In the genomic region with DNA sequence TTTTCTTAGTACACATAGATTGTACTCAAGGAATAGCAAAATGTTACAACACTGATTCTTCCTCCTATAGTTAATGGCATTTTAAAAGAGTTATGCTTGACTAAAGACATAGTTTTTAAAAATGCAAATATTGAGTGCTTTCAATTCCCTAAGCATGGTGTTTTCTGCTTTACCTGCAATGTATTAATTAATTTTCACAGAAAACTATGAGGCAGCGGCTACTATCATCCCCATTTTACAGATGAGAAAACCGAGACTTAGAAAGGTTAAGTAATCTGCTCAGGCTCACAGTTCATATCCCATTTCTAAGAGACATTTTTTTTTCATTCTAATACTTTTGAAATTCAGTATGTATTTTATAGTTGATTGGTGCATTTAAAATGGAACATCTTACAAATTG, we compare ENCODE assay signal across 14 cellular contexts. TPM values are rescaled to one million over a fixed set of nuclear protein-coding genes. Genes with fewer than 3 reads are reported as not detected.
A peak's percentile ranks its signal among the peaks of the same experiment; 100 is the strongest.
DNase-seq lines count a peak whose midpoint lies in the region; ATAC-seq and TF ChIP-seq lines count a peak whose summit lies in the region.
"Had no signal": no experiment of that assay in that cellular context is flagged by ENCODE, and none has a peak within 500 bp of the region (broad histone marks: within the 10 kb centered on the region; RNA-seq: fewer than 3 reads in every experiment).

No MANE protein-coding gene starts in this region.

- peak overlapping the region in 47 of 59 donors; percentile 5 to 93 (median 82) for H3K27ac ChIP-seq in dorsolateral prefrontal cortex
- peak overlapping the region; percentile 78 for H3K27ac ChIP-seq in psoas muscle
- H3K27ac ChIP-seq in vagina, result peak overlapping the region; percentile 84

- no peak overlapping the region for H3K4me3 ChIP-seq in dorsolateral prefrontal cortex
- no peak overlapping the region for H3K4me3 ChIP-seq in psoas muscle
- H3K4me3 ChIP-seq in vagina, result no peak overlapping the region

- 98 to 100% (median 99%) methylated on average over 2 of the region's 2 CpGs for WGBS in psoas muscle, 3 donors

- peaks cover 6% of the 10 kb centered on the region for H3K36me3 Mint-ChIP-seq in stimulated activated naive CD8-positive, alpha-beta T cell treated with anti-CD3 and anti-CD28 coated beads, Interleukin-15, Interleukin-2, amounts not matched to agents 100 ng/mL and 50 ng/mL, for 24 hours (ENCODE audit: low read depth)
- H3K36me3 Mint-ChIP-seq in immature natural killer cell, result no peaks in the 10 kb centered on the region
- H3K36me3 Mint-ChIP-seq: activated naive CD4-positive, alpha-beta T cell treated with anti-CD3 and anti-CD28 coated beads, Interleukin-2, amount 50 U/mL, for 72 hours; T-cell; type B pancreatic cell had no signal

- no peak for TF ChIP-seq POLR2A in vagina (IDR thresholded peaks at IDR 0.05)

- H3K27ac Mint-ChIP-seq in stimulated activated naive CD8-positive, alpha-beta T cell treated with anti-CD3 and anti-CD28 coated beads, Interleukin-15, Interleukin-2, amounts not matched to agents 100 ng/mL and 50 ng/mL, for 24 hours, result peak overlapping the region; percentile 95
- peak overlapping the region in 1 of 6 donors; percentile 68 for H3K27ac Mint-ChIP-seq in immature natural killer cell
- H3K27ac Mint-ChIP-seq: type B pancreatic cell had no signal

- no peaks in the 10 kb centered on the region for H3K36me3 ChIP-seq in psoas muscle (ENCODE audit: insufficient read depth in 1 of 2, low read depth in 1 of 2)
- no peaks in the 10 kb centered on the region for H3K36me3 ChIP-seq in vagina

- H3K4me1 Mint-ChIP-seq in stimulated activated naive CD8-positive, alpha-beta T cell treated with anti-CD3 and anti-CD28 coated beads, Interleukin-15, Interleukin-2, amounts not matched to agents 100 ng/mL and 50 ng/mL, for 24 hours (ENCODE audit: low read depth), result peaks cover 84% of the 10 kb centered on the region
- peaks cover 49 to 72% of the 10 kb centered on the region in 2 donors for H3K4me1 Mint-ChIP-seq in immature natural killer cell

- H3K9me3 ChIP-seq in psoas muscle, result no peaks in the 10 kb centered on the region
- H3K9me3 ChIP-seq in vagina, result no peaks in the 10 kb centered on the region

- H3K9me3 Mint-ChIP-seq in stimulated activated naive CD8-positive, alpha-beta T cell treated with anti-CD3 and anti-CD28 coated beads, Interleukin-15, Interleukin-2, amounts not matched to agents 100 ng/mL and 50 ng/mL, for 24 hours, result no peaks in the 10 kb centered on the region
- H3K9me3 Mint-ChIP-seq in immature natural killer cell, result no peaks in the 10 kb centered on the region
- H3K9me3 Mint-ChIP-seq: activated naive CD4-positive, alpha-beta T cell treated with anti-CD3 and anti-CD28 coated beads, Interleukin-2, amount 50 U/mL, for 72 hours; T-cell; type B pancreatic cell had no signal

- no peak overlapping the region for H3K4me3 Mint-ChIP-seq in stimulated activated naive CD8-positive, alpha-beta T cell treated with anti-CD3 and anti-CD28 coated beads, Interleukin-15, Interleukin-2, amounts not matched to agents 100 ng/mL and 50 ng/mL, for 24 hours
- no peak overlapping the region for H3K4me3 Mint-ChIP-seq in immature natural killer cell
- H3K4me3 Mint-ChIP-seq: type B pancreatic cell had no signal

- TF ChIP-seq CTCF in dorsolateral prefrontal cortex (IDR thresholded peaks at IDR 0.05 in 54 of 56, conservative IDR thresholded peaks at IDR 0.05 in 2 of 56; ENCODE audit: low read depth in 1 of 56, partially characterized antibody in 56 of 56) (no peak), psoas muscle (IDR thresholded peaks at IDR 0.05) (no peak), vagina (IDR thresholded peaks at IDR 0.05) (no peak)

- intact Hi-C loops in dorsolateral prefrontal cortex (cut with DNase I), result no loop called here
- intact Hi-C loops in psoas muscle (cut with DNase I), result loop anchor here in 1 of 2 donors (5.0 kb wide), 1 partner anchor 61 kb away; no protein-coding TSS in a partner anchor
- intact Hi-C loops in vagina (cut with DNase I), result no loop called here

- no peak for ATAC-seq in stimulated activated naive CD8-positive, alpha-beta T cell treated with anti-CD3 and anti-CD28 coated beads, Interleukin-15, Interleukin-2, amounts not matched to agents 100 U/mL and 50 U/mL, for 24 hours
- ATAC-seq in psoas muscle, result no peak
- ATAC-seq in GM18867 (IDR thresholded peaks at IDR 0.05; ENCODE audit: unreplicated experiment), result no peak
- ATAC-seq: T-cell had no signal

- DNase-seq in stimulated activated naive CD8-positive, alpha-beta T cell treated with anti-CD3 and anti-CD28 coated beads, Interleukin-15, Interleukin-2, amounts not matched to agents 100 U/mL and 50 U/mL, for 24 hours, result no peak
- DNase-seq in dorsolateral prefrontal cortex (no peak), psoas muscle (no peak), vagina (ENCODE audit: extremely low spot score in 2 of 2) (no peak), NCI-H1417 (lab: John Stamatoyannopoulos, UW) (no peak), immature natural killer cell (no peak)
- DNase-seq: NCI-H146, NCI-H524 treated with DMSO at 0.1 percent for 48 hours, T-cell had no signal

- H3K27me3 ChIP-seq in dorsolateral prefrontal cortex (no peaks in the 10 kb centered on the region), psoas muscle (ENCODE audit: insufficient read depth in 3 of 3, low read length in 2 of 3) (no peaks in the 10 kb centered on the region), vagina (no peaks in the 10 kb centered on the region)

- H3K27me3 Mint-ChIP-seq in stimulated activated naive CD8-positive, alpha-beta T cell treated with anti-CD3 and anti-CD28 coated beads, Interleukin-15, Interleukin-2, amounts not matched to agents 100 ng/mL and 50 ng/mL, for 24 hours, result no peaks in the 10 kb centered on the region
- peaks cover 3 to 6% (median 5%) of the 10 kb centered on the region in 3 donors for H3K27me3 Mint-ChIP-seq in immature natural killer cell (ENCODE audit: low read depth in 3 of 3)
- H3K27me3 Mint-ChIP-seq: T-cell, type B pancreatic cell had no signal

- H3K4me1 ChIP-seq in psoas muscle, result peaks cover 28% of the 10 kb centered on the region
- peaks cover 47% of the 10 kb centered on the region for H3K4me1 ChIP-seq in vagina

RNA-seq across cellular contexts. Expression of gene BMP10, which starts 38.0 kb away (rescaled TPM):
- total RNA-seq in dorsolateral prefrontal cortex (not detected), psoas muscle (under 1 TPM in 2 of 4 donors, not detected in 2; 0.17 to 0.27 TPM), vagina (not detected)
- polyA plus RNA-seq in psoas muscle (not detected), immature natural killer cell (not detected)
- total RNA-seq: activated naive CD4-positive, alpha-beta T cell treated with anti-CD3 and anti-CD28 coated beads, Interleukin-2, amount 50 U/mL, for 72 hours; mucosa of gallbladder; T-cell had no signal
